Comparison of ENCODE assay signal across 1 cellular context in the genomic region with DNA sequence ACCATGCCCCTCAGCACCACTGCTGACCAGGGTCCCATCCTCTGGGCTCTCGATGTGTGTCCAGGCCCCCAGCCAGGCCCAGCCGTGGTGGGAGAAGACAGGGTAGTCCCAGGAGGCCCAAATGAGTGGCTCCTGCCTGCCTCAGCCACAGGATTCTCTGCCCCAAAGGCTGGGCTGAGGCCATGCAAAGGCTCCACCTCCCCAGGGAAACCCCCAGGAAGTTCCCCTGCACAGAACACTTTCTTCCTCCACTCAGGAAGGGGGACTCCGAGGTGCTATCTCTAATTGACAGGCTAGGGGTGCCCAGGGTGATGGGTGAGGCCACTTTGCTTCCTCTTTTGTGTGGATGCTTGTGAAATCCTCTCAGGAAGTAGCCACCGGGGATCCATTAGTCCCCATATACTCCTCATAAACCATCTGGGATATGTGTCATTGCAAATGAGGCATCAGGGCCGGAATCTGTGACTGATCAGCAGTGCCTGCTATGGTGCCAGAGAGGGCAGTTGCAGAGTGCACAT.
TF ChIP-seq lines count a peak whose summit lies in the region.

No MANE protein-coding gene starts in this region.

TF ChIP-seq in GM23338, 12 proteins besides CTCF, POLR2A, EP300 and RAD21 (continued from another document):
- TF ChIP-seq, protein P1, sequence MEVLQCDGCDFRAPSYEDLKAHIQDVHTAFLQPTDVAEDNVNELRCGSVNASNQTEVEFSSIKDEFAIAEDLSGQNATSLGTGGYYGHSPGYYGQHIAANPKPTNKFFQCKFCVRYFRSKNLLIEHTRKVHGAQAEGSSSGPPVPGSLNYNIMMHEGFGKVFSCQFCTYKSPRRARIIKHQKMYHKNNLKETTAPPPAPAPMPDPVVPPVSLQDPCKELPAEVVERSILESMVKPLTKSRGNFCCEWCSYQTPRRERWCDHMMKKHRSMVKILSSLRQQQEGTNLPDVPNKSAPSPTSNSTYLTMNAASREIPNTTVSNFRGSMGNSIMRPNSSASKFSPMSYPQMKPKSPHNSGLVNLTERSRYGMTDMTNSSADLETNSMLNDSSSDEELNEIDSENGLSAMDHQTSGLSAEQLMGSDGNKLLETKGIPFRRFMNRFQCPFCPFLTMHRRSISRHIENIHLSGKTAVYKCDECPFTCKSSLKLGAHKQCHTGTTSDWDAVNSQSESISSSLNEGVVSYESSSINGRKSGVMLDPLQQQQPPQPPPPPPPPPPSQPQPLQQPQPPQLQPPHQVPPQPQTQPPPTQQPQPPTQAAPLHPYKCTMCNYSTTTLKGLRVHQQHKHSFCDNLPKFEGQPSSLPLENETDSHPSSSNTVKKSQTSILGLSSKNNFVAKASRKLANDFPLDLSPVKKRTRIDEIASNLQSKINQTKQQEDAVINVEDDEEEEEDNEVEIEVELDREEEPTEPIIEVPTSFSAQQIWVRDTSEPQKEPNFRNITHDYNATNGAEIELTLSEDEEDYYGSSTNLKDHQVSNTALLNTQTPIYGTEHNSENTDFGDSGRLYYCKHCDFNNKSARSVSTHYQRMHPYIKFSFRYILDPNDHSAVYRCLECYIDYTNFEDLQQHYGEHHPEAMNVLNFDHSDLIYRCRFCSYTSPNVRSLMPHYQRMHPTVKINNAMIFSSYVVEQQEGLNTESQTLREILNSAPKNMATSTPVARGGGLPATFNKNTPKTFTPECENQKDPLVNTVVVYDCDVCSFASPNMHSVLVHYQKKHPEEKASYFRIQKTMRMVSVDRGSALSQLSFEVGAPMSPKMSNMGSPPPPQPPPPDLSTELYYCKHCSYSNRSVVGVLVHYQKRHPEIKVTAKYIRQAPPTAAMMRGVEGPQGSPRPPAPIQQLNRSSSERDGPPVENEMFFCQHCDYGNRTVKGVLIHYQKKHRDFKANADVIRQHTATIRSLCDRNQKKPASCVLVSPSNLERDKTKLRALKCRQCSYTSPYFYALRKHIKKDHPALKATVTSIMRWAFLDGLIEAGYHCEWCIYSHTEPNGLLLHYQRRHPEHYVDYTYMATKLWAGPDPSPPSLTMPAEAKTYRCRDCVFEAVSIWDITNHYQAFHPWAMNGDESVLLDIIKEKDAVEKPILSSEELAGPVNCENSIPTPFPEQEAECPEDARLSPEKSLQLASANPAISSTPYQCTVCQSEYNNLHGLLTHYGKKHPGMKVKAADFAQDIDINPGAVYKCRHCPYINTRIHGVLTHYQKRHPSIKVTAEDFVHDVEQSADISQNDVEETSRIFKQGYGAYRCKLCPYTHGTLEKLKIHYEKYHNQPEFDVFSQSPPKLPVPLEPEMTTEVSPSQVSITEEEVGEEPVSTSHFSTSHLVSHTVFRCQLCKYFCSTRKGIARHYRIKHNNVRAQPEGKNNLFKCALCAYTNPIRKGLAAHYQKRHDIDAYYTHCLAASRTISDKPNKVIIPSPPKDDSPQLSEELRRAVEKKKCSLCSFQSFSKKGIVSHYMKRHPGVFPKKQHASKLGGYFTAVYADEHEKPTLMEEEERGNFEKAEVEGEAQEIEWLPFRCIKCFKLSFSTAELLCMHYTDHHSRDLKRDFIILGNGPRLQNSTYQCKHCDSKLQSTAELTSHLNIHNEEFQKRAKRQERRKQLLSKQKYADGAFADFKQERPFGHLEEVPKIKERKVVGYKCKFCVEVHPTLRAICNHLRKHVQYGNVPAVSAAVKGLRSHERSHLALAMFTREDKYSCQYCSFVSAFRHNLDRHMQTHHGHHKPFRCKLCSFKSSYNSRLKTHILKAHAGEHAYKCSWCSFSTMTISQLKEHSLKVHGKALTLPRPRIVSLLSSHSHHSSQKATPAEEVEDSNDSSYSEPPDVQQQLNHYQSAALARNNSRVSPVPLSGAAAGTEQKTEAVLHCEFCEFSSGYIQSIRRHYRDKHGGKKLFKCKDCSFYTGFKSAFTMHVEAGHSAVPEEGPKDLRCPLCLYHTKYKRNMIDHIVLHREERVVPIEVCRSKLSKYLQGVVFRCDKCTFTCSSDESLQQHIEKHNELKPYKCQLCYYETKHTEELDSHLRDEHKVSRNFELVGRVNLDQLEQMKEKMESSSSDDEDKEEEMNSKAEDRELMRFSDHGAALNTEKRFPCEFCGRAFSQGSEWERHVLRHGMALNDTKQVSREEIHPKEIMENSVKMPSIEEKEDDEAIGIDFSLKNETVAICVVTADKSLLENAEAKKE (CRISPR knock-in tag; IDR thresholded peaks at IDR 0.05): no peak
- TF ChIP-seq CREB1 (CRISPR knock-in tag; IDR thresholded peaks at IDR 0.05; ENCODE audit: low read depth): no peak
- no peak for TF ChIP-seq ZNF114 (CRISPR knock-in tag; IDR thresholded peaks at IDR 0.05)
- no peak for TF ChIP-seq STAT1 (IDR thresholded peaks at IDR 0.05; ENCODE audit: unreplicated experiment)
- TF ChIP-seq EZH2 (IDR thresholded peaks at IDR 0.05; ENCODE audit: low read depth, unreplicated experiment): no peak
